1 cellular context compared by ENCODE assay signal in the genomic region with DNA sequence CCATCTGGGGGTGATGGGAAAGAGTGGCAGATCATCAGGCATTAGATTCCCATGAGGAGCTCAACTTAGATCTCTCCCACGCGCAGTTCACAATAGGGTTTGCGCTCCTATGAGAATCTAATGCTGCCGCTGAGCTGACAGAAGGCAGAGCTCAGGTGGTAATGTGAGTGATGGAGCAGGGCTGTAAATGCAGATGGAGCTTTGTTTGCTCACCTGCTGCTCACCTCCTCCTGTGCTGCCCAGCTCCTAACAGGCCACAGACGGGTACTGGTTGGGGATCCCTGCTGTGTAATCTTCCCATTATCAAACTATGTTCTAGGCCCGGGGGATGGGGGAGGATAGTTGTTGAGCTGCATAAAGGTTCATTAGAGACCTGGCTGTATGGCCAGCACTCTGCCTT.
TF ChIP-seq lines count a peak whose summit lies in the region.

No MANE protein-coding gene starts in this region.

TF ChIP-seq in IMR-90, 13 proteins besides CTCF, POLR2A, EP300 and RAD21 (continued from another document):
- TF ChIP-seq, protein P1, sequence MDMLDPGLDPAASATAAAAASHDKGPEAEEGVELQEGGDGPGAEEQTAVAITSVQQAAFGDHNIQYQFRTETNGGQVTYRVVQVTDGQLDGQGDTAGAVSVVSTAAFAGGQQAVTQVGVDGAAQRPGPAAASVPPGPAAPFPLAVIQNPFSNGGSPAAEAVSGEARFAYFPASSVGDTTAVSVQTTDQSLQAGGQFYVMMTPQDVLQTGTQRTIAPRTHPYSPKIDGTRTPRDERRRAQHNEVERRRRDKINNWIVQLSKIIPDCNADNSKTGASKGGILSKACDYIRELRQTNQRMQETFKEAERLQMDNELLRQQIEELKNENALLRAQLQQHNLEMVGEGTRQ (IDR thresholded peaks at IDR 0.05; ENCODE audit: low read depth, low read length): no peak
